In the genomic region with DNA sequence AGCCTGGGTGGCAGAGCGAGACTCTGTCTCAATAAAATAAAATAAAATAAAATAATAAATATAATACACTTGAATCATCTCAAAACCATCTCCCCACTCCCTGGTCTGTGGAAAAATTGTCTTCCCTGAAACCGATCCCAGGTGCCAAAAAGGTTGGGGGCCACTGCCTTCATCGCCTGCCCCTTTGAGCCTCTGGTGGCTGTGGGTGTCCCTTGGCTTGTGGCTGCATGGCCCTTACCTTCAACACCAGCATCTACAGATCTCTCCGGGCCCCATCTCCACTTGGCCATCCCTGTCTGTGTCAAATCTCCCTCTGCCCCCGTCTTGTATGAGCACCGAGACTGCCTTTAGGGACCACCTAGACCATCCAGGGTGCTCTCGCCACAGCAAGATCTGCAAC, we compare ENCODE assay signal across 16 cellular contexts.
DNase-seq lines count a peak whose midpoint lies in the region; ATAC-seq, FAIRE-seq and TF ChIP-seq lines count a peak whose summit lies in the region.
"Had no signal": no experiment of that assay in that cellular context is flagged by ENCODE, and none has a peak within 500 bp of the region (broad histone marks: within the 10 kb centered on the region; RNA-seq: fewer than 3 reads in every experiment).

No MANE protein-coding gene starts in this region.

- H2BK15ac ChIP-seq in H1 (ENCODE audit: low read length), result no peak overlapping the region

- no peak overlapping the region for H4K8ac ChIP-seq in H1 (ENCODE audit: extremely low read depth, insufficient read depth, low read length)

- H3K9ac ChIP-seq in H1 (replicated peaks in 1 of 4; ENCODE audit: extremely low read depth in 1 of 4, low read depth in 3 of 4, low read length in 3 of 4), result no peak overlapping the region

- ATAC-seq in natural killer cell treated with Interleukin-12 subunit alpha and Interleukin-12 subunit beta and Interleukin-15 and Interleukin-18, amount 100 ng/mL, for 72 hours, result no peak
- no peak for ATAC-seq in natural killer cell
- ATAC-seq in aorta (ENCODE audit: low FRiP score), result no peak
- ATAC-seq in GM18505 (IDR thresholded peaks at IDR 0.05; ENCODE audit: unreplicated experiment), result no peak
- ATAC-seq: GM23338 had no signal

- TF ChIP-seq EP300 in H1 (IDR thresholded peaks at IDR 0.05; ENCODE audit: borderline replicate concordance in 1 of 2, low read depth in 2 of 2, low read length in 2 of 2), result no peak

- no peak overlapping the region for H4K5ac ChIP-seq in H1 (ENCODE audit: insufficient read length, low read depth, low read length)

- no peak overlapping the region for H3K4me2 ChIP-seq in H1 (ENCODE audit: insufficient read depth in 1 of 2, low read depth in 2 of 2, low read length in 2 of 2)
- H3K4me2 ChIP-seq: GM23338 had no signal

- H3K9me3 ChIP-seq in H1 (ENCODE audit: insufficient read depth in 2 of 2, low read depth in 1 of 2, low read length in 1 of 2) (no peaks in the 10 kb centered on the region), aorta (ENCODE audit: control insufficient read depth, low read length) (no peaks in the 10 kb centered on the region)

- H3K27me3 ChIP-seq in H1 (replicated peaks in 1 of 4; ENCODE audit: control insufficient read depth in 3 of 4, extremely low read depth in 1 of 4, insufficient read depth in 3 of 4, low read length in 3 of 4) (no peaks in the 10 kb centered on the region), aorta (ENCODE audit: control insufficient read depth in 1 of 2, insufficient read depth in 2 of 2, low read length in 1 of 2) (no peaks in the 10 kb centered on the region)

- H3K27ac ChIP-seq in H1 (ENCODE audit: low read depth, low read length) (no peak overlapping the region), aorta (ENCODE audit: low read depth in 1 of 2, low read length in 2 of 2) (no peak overlapping the region)

- no peak for FAIRE-seq in H1 (lab: Jason Lieb, UNC)
- FAIRE-seq: GM12891 had no signal

- intact Hi-C loops in natural killer cell (cut with micrococcal nuclease) (no loop called here), aorta (cut with DNase I) (no loop called here)

- no peaks in the 10 kb centered on the region for H3K27me3 Mint-ChIP-seq in natural killer cell treated with Interleukin-12 subunit alpha and Interleukin-12 subunit beta and Interleukin-15 and Interleukin-18, amount 100 ng/mL, for 72 hours
- no peaks in the 10 kb centered on the region for H3K27me3 Mint-ChIP-seq in natural killer cell (ENCODE audit: low read depth in 2 of 2)
- H3K27me3 Mint-ChIP-seq in osteocyte (ENCODE audit: unreplicated experiment), result no peaks in the 10 kb centered on the region
- H3K27me3 Mint-ChIP-seq: naive thymus-derived CD4-positive, alpha-beta T cell had no signal

- H2BK20ac ChIP-seq in H1 (ENCODE audit: low read length), result no peak overlapping the region

- no peak overlapping the region for H3K4ac ChIP-seq in H1 (replicated peaks; ENCODE audit: insufficient read length, low read depth, low read length)

- H3K14ac ChIP-seq in H1 (ENCODE audit: insufficient read length), result no peak overlapping the region

- WGBS in H1 (ENCODE audit: extremely low coverage in 1 of 2, insufficient coverage in 1 of 2, insufficient read length in 1 of 2, insufficient replicate concordance in 2 of 2, low coverage in 1 of 2, low lambda C conversion rate in 2 of 2, missing lambda C conversion rate in 1 of 2), 2 experiments, result 88% methylated on average over 7 of the region's 7 CpGs; no CpG with 5 or more reads in 1 of the 2 experiments
- WGBS in aorta, 2 donors, result 97 to 98% methylated on average over 7 of the region's 7 CpGs

- H3K9me3 Mint-ChIP-seq in natural killer cell treated with Interleukin-12 subunit alpha and Interleukin-12 subunit beta and Interleukin-15 and Interleukin-18, amount 100 ng/mL, for 72 hours, result no peaks in the 10 kb centered on the region
- H3K9me3 Mint-ChIP-seq in natural killer cell (no peaks in the 10 kb centered on the region), osteocyte (ENCODE audit: unreplicated experiment) (no peaks in the 10 kb centered on the region)
- H3K9me3 Mint-ChIP-seq: endodermal cell; GM23338; naive thymus-derived CD4-positive, alpha-beta T cell had no signal

- H3K23ac ChIP-seq in H1 (ENCODE audit: insufficient read length), result no peak overlapping the region

- peaks cover 6 to 15% of the 10 kb centered on the region in 2 donors for H3K4me1 Mint-ChIP-seq in natural killer cell treated with Interleukin-12 subunit alpha and Interleukin-12 subunit beta and Interleukin-15 and Interleukin-18, amount 100 ng/mL, for 72 hours (ENCODE audit: low read depth in 2 of 2)
- H3K4me1 Mint-ChIP-seq in natural killer cell, result peaks cover 4 to 19% of the 10 kb centered on the region in 2 donors
- H3K4me1 Mint-ChIP-seq in osteocyte (ENCODE audit: unreplicated experiment), result peaks cover 81% of the 10 kb centered on the region

- TF ChIP-seq POLR2A in H1 (IDR thresholded peaks at IDR 0.05; ENCODE audit: control extremely low read depth in 1 of 2, low read depth in 2 of 2, low read length in 2 of 2), result no peak
- no peak for TF ChIP-seq POLR2A in GM18505 (IDR thresholded peaks at IDR 0.05; ENCODE audit: borderline replicate concordance, extremely low read depth, insufficient read depth, insufficient read length)

- CTCF ChIA-PET in H1 (lab: Charles Lee; ENCODE audit: partially characterized antibody), result interaction anchor here (0.9 to 1.4 kb wide), 2 partner anchors 12 to 23 kb away, joined by 3 to 4 read pairs; no protein-coding TSS in a partner anchor

- H3K36me3 ChIP-seq in H1 (ENCODE audit: control insufficient read depth in 2 of 4, insufficient read depth in 4 of 4, low read length in 3 of 4) (no peaks in the 10 kb centered on the region), aorta (ENCODE audit: control insufficient read depth in 1 of 2, insufficient read depth in 2 of 2, low read length in 1 of 2) (no peaks in the 10 kb centered on the region)

- POLR2A ChIA-PET in H1 (lab: Charles Lee; ENCODE audit: partially characterized antibody), result no interaction called here

- H3K23me2 ChIP-seq in H1 (ENCODE audit: low read depth, low read length), result no peaks in the 10 kb centered on the region

- H3K56ac ChIP-seq in H1 (replicated peaks; ENCODE audit: insufficient read length, low read depth, low read length), result no peak overlapping the region

- H3K79me2 ChIP-seq in H1 (ENCODE audit: control insufficient read depth in 1 of 2, insufficient read depth in 2 of 2, low read length in 2 of 2), result 0 out of 4 replicates have a peak, but pooled peaks cover 0 to 2% of the 10 kb centered on the region in 2 experiments

- H2AK5ac ChIP-seq in H1 (ENCODE audit: low read depth, low read length), result no peak overlapping the region

- H2BK120ac ChIP-seq in H1 (replicated peaks; ENCODE audit: low read depth, low read length), result no peak overlapping the region

- no peak overlapping the region for H4K91ac ChIP-seq in H1 (replicated peaks; ENCODE audit: insufficient read length, low read length)

- no peak overlapping the region for H3K4me3 Mint-ChIP-seq in natural killer cell treated with Interleukin-12 subunit alpha and Interleukin-12 subunit beta and Interleukin-15 and Interleukin-18, amount 100 ng/mL, for 72 hours
- H3K4me3 Mint-ChIP-seq in natural killer cell (no peak overlapping the region), osteocyte (ENCODE audit: unreplicated experiment) (no peak overlapping the region)
- H3K4me3 Mint-ChIP-seq: endodermal cell, GM23338 had no signal

- H3K4me3 ChIP-seq in H1 (ENCODE audit: extremely low read depth in 1 of 4, insufficient read depth in 2 of 4, low read depth in 3 of 4, low read length in 4 of 4) (no peak overlapping the region), aorta (ENCODE audit: low read length in 2 of 2) (no peak overlapping the region)
- H3K4me3 ChIP-seq: GM23338 had no signal

- peak; percentile 26 for DNase-seq in natural killer cell treated with Interleukin-12 subunit alpha and Interleukin-12 subunit beta and Interleukin-15 and Interleukin-18, amount 100 ng/mL, for 72 hours (ENCODE audit: low spot score)
- no peak for DNase-seq in natural killer cell
- no peak for DNase-seq in H1 (ENCODE audit: low read depth in 1 of 2, low spot score in 2 of 2)
- DNase-seq in osteocyte (ENCODE audit: extremely low spot score, unreplicated experiment), result no peak
- peak; percentile 40 to 47 for DNase-seq in aorta
- DNase-seq in NCI-H526 (lab: John Stamatoyannopoulos, UW), result no peak
- DNase-seq in NCI-H82 treated with DMSO at 0.1 percent for 48 hours (lab: John Stamatoyannopoulos, UW; ENCODE audit: unreplicated experiment), result no peak
- DNase-seq: activated CD4-positive, alpha-beta T cell treated with anti-CD3 and anti-CD28 coated beads for 4 hours; activated T-cell treated with anti-CD3 and anti-CD28 coated beads for 4 hours; naive thymus-derived CD4-positive, alpha-beta T cell; NCI-H1436; NCI-H2227 treated with DMSO at 0.1 percent for 48 hours had no signal

- 0 out of 2 replicates have a peak overlapping the region, but pooled peaks have one; percentile 18 for H2BK5ac ChIP-seq in H1 (ENCODE audit: low read depth, low read length)

- TF ChIP-seq CTCF in natural killer cell (IDR thresholded peaks at IDR 0.05) (no peak), H1 (IDR thresholded peaks at IDR 0.05; ENCODE audit: control extremely low read depth in 1 of 3, insufficient read depth in 1 of 3, low read depth in 1 of 3, low read length in 3 of 3) (no peak), osteocyte (IDR thresholded peaks at IDR 0.05) (no peak)

- no peak overlapping the region for H2AFZ ChIP-seq in H1 (ENCODE audit: low read length)
- H2AFZ ChIP-seq: GM23338 had no signal

- no peak overlapping the region for H3K18ac ChIP-seq in H1 (ENCODE audit: extremely low read depth, low read length)

- TF ChIP-seq RAD21 in H1 (IDR thresholded peaks at IDR 0.05 in 1 of 2, conservative IDR thresholded peaks at IDR 0.05 in 1 of 2; ENCODE audit: low read depth in 2 of 2, low read length in 2 of 2), result no peak

- H3K4me1 ChIP-seq in H1 (replicated peaks in 1 of 4; ENCODE audit: control insufficient read depth in 3 of 4, insufficient read depth in 4 of 4, low read length in 3 of 4) (peaks cover 0 to 38% (median 17%) of the 10 kb centered on the region in 4 experiments; a peak in 6 of 7 replicates), aorta (ENCODE audit: control insufficient read depth in 1 of 2, insufficient read depth in 2 of 2, low read length in 2 of 2) (peaks cover 0 to 2% of the 10 kb centered on the region in 2 donors)

- H2BK12ac ChIP-seq in H1 (ENCODE audit: low read depth, low read length), result no peak overlapping the region

- no peak overlapping the region for H3K27ac Mint-ChIP-seq in natural killer cell treated with Interleukin-12 subunit alpha and Interleukin-12 subunit beta and Interleukin-15 and Interleukin-18, amount 100 ng/mL, for 72 hours
- no peak overlapping the region for H3K27ac Mint-ChIP-seq in natural killer cell
- H3K27ac Mint-ChIP-seq in osteocyte (ENCODE audit: unreplicated experiment), result peak overlapping the region; percentile 99
- H3K27ac Mint-ChIP-seq: GM23338 had no signal

- peaks cover 4% of the 10 kb centered on the region for H3K79me1 ChIP-seq in H1 (ENCODE audit: low read depth, low read length)

- no peaks in the 10 kb centered on the region for H4K20me1 ChIP-seq in H1 (replicated peaks in 1 of 2; ENCODE audit: control insufficient read depth in 1 of 2, insufficient read depth in 2 of 2, low read length in 2 of 2)

- no peaks in the 10 kb centered on the region for H3K36me3 Mint-ChIP-seq in natural killer cell treated with Interleukin-12 subunit alpha and Interleukin-12 subunit beta and Interleukin-15 and Interleukin-18, amount 100 ng/mL, for 72 hours
- H3K36me3 Mint-ChIP-seq in natural killer cell (no peaks in the 10 kb centered on the region), osteocyte (ENCODE audit: unreplicated experiment) (no peaks in the 10 kb centered on the region)
- H3K36me3 Mint-ChIP-seq: naive thymus-derived CD4-positive, alpha-beta T cell had no signal

Comparison
In these comparisons a context has a peak if more than half of its experiments do, and no peak if none do; other contexts are left out.
1. DNase-seq: peak in natural killer cell treated with Interleukin-12 subunit alpha and Interleukin-12 subunit beta and Interleukin-15 and Interleukin-18, amount 100 ng/mL, for 72 hours (single experiment) and aorta (2 of 2); none in natural killer cell (single experiment), H1 (0 of 2), osteocyte (single experiment), NCI-H526 (0 of 2) and NCI-H82 treated with DMSO at 0.1 percent for 48 hours (single experiment).